Comparison of ENCODE assay signal across 8 cellular contexts in the genomic region with DNA sequence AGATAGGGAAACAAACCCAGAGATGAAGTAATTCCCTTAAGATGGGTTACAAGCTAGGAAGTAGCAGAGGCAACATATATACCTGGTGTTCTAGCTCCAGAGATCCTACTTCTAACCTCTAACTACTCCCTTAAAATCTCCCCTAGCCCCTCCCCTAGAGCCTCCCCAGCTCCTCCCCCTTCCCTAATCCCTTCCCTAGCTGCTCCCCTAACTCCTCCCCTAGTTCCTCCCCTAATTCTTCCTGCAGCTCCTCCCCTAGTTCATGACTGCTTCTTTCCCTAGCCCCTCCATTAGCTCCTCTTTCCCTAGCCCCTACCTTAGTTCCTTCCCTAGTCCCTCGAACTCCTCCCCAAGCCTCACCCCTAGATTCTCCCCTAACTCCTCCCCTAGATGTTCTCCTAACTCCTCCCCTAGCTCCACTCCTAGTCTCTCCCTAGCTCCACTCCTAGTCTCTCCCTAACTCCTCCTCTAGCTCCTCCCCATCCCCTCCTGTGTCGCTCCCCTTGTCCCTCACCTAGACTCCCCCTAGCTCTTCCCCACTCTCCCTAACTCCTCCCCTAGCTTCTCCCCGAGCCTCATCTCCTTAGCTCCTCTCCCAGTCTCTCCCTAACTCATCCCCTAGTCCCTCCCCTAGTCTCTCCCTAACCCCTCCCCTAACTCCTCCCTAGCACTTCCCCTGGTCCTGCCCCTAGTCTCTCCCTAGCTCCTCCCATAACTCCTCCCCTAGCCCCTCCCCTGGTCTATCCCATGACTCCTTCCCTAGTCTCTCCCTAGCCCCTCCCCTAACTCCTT.
DNase-seq lines count a peak whose midpoint lies in the region; ATAC-seq and TF ChIP-seq lines count a peak whose summit lies in the region.

No MANE protein-coding gene starts in this region.

- no peaks in the 10 kb centered on the region for H3K4me1 ChIP-seq in RWPE2 (ENCODE audit: insufficient read depth, poor library complexity, severe bottlenecking)
- no peaks in the 10 kb centered on the region for H3K4me1 ChIP-seq in lower lobe of right lung
- H3K4me1 ChIP-seq in colonic mucosa: no peaks in the 10 kb centered on the region

- H3K27ac ChIP-seq in RWPE2 (ENCODE audit: poor library complexity, severe bottlenecking) (no peak overlapping the region), lower lobe of right lung (no peak overlapping the region), colonic mucosa (no peak overlapping the region)

- no peaks in the 10 kb centered on the region for H3K9me3 ChIP-seq in RWPE2 (ENCODE audit: severe bottlenecking)
- no peaks in the 10 kb centered on the region for H3K9me3 ChIP-seq in lower lobe of right lung
- no peaks in the 10 kb centered on the region for H3K9me3 ChIP-seq in colonic mucosa

- no peak overlapping the region for H3K9ac ChIP-seq in colonic mucosa (ENCODE audit: low read depth in 2 of 2, low read length in 2 of 2)

- no peak overlapping the region for H3K4me3 ChIP-seq in RWPE2 (ENCODE audit: severe bottlenecking)
- H3K4me3 ChIP-seq in lower lobe of right lung: no peak overlapping the region
- H3K4me3 ChIP-seq in colonic mucosa: no peak overlapping the region

- H3K27me3 ChIP-seq in RWPE2 (ENCODE audit: insufficient read depth, poor library complexity, severe bottlenecking) (no peaks in the 10 kb centered on the region), lower lobe of right lung (ENCODE audit: low read depth) (no peaks in the 10 kb centered on the region), colonic mucosa (no peaks in the 10 kb centered on the region)

- TF ChIP-seq CTCF in RWPE2 (IDR thresholded peaks at IDR 0.05; ENCODE audit: poor library complexity, severe bottlenecking) (no peak), lower lobe of right lung (IDR thresholded peaks at IDR 0.05) (no peak), colonic mucosa (IDR thresholded peaks at IDR 0.05) (no peak)

- DNase-seq in activated CD4-positive, CD25-positive, alpha-beta regulatory T cell (lab: John Stamatoyannopoulos, UW): no peak
- no peak for DNase-seq in RWPE2 (ENCODE audit: low spot score)
- no peak for DNase-seq in lower lobe of right lung
- no peak for DNase-seq in NCI-H187 treated with DMSO at 0.1 percent for 48 hours (lab: John Stamatoyannopoulos, UW)
- DNase-seq in colonic mucosa: no peak

- peak; percentile 33 to 53 for ATAC-seq in activated CD4-positive, CD25-positive, alpha-beta regulatory T cell treated with anti-CD3 and anti-CD28 coated beads, Interleukin-2, amount 50 U/mL, for 24 hours
- ATAC-seq in HG02642 (IDR thresholded peaks at IDR 0.05; ENCODE audit: poor library complexity, unreplicated experiment): peak; percentile 55
- peak; percentile 87 for ATAC-seq in RWPE2 (ENCODE audit: low read depth)
- ATAC-seq in lower lobe of right lung: peak; percentile 32 to 38
- no peak for ATAC-seq in HG02970 (IDR thresholded peaks at IDR 0.05; ENCODE audit: low FRiP score, unreplicated experiment)

- intact Hi-C loops in lower lobe of right lung (cut with DNase I): no loop called here
- intact Hi-C loops in colonic mucosa (cut with DNase I): no loop called here

- H3K36me3 ChIP-seq in RWPE2 (ENCODE audit: low read depth) (no peaks in the 10 kb centered on the region), lower lobe of right lung (no peaks in the 10 kb centered on the region), colonic mucosa (no peaks in the 10 kb centered on the region)
